Comparison of ENCODE assay signal across 9 cellular contexts in the genomic region with DNA sequence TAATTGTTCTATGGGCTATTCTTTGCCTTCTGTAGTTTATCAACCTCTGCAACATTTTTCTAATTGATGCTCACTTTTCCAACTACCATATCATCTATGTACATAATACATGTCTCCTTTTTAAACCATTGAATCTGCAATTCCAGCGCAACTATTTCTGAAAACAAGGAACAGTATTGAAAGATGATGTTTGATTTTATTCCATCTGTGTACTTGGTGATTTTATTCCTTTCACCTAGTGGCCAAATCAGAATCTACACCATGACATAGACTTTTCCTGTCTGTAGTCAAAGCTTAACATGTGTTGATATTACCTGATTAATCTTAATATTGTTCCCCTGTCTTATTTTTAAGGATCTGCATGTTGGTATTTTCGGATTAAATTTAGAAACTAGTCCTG. TPM values are rescaled to one million over a fixed set of nuclear protein-coding genes. Genes with fewer than 3 reads are reported as not detected.
DNase-seq lines count a peak whose midpoint lies in the region; ATAC-seq and TF ChIP-seq lines count a peak whose summit lies in the region.
"Had no signal": no experiment of that assay in that cellular context is flagged by ENCODE, and none has a peak within 500 bp of the region (broad histone marks: within the 10 kb centered on the region; RNA-seq: fewer than 3 reads in every experiment).

No MANE protein-coding gene starts in this region.

- no peaks in the 10 kb centered on the region for H3K27me3 ChIP-seq in SK-N-SH (ENCODE audit: insufficient read depth)
- H3K27me3 ChIP-seq in tibial nerve, result no peaks in the 10 kb centered on the region

- CTCF ChIA-PET in activated naive CD4-positive, alpha-beta T cell treated with anti-CD3 and anti-CD28 coated beads, Interleukin-2, amount 10 ng/mL, durations not matched to agents 7 days and 5 days (lab: Charles Lee), result interaction anchor here (0.8 to 2.7 kb wide), 9 partner anchors 11 to 111 kb away, joined by 3 to 20 read pairs (median 3); partner anchors contain the start of genes NKTR and VIPR1
- CTCF ChIA-PET in SK-N-SH (lab: Yijun Ruan, JAX), result interaction anchor here (0.6 to 3.0 kb wide), 22 partner anchors 9 to 206 kb away, joined by 3 to 27 read pairs (median 4); partner anchors contain the start of gene NKTR

- H3K36me3 ChIP-seq in SK-N-SH (replicated peaks in 1 of 2; ENCODE audit: control insufficient read depth in 1 of 2, insufficient read depth in 2 of 2, low read length in 1 of 2), result peaks cover 21 to 52% of the 10 kb centered on the region in 2 experiments
- H3K36me3 ChIP-seq in tibial nerve, result peaks cover 0 to 27% (median 2%) of the 10 kb centered on the region in 3 donors

- intact Hi-C loops in left ventricle myocardium superior (cut with micrococcal nuclease), result no loop called here

- no peaks in the 10 kb centered on the region for H3K9me3 Mint-ChIP-seq in activated naive CD4-positive, alpha-beta T cell treated with anti-CD3 and anti-CD28 coated beads, Interleukin-2, amount 10 ng/mL, durations not matched to agents 7 days and 5 days
- H3K9me3 Mint-ChIP-seq in activated naive CD4-positive, alpha-beta T cell treated with anti-CD3 and anti-CD28 coated beads, Interleukin-2, amount 50 U/mL, for 72 hours, result no peaks in the 10 kb centered on the region
- no peaks in the 10 kb centered on the region for H3K9me3 Mint-ChIP-seq in activated T-cell treated with anti-CD3 and anti-CD28 coated beads, Interleukin-2, amount 50 U/mL, for 4 hours

- POLR2A ChIA-PET in SK-N-SH (lab: Yijun Ruan, JAX), result no interaction called here

- no peak overlapping the region; a peak in 1 of 4 replicates for H3K27ac ChIP-seq in SK-N-SH (ENCODE audit: low read depth in 2 of 2, low read length in 1 of 2)
- H3K27ac ChIP-seq in tibial nerve, result peak overlapping the region in 2 of 4 donors; percentile 31 to 74

- H2AFZ ChIP-seq in SK-N-SH (ENCODE audit: low read depth), result no peak overlapping the region

- no peak for DNase-seq in activated naive CD4-positive, alpha-beta T cell treated with anti-CD3 and anti-CD28 coated beads, Interleukin-2, amount 10 ng/mL, durations not matched to agents 7 days and 5 days
- DNase-seq in activated naive CD4-positive, alpha-beta T cell treated with anti-CD3 and anti-CD28 coated beads, Interleukin-2, amount 50 U/mL, for 72 hours (ENCODE audit: low spot score in 2 of 2), result no peak
- DNase-seq in SK-N-SH (peak; percentile 20), left ventricle myocardium superior (no peak), tibial nerve (ENCODE audit: low spot score in 2 of 2) (no peak)
- no peak for DNase-seq in activated T-cell treated with anti-CD3 and anti-CD28 coated beads, Interleukin-2, amount 50 U/mL, for 4 hours

- WGBS in SK-N-SH (ENCODE audit: low lambda C conversion rate), result 89% methylated on average over 2 of the region's 2 CpGs
- 77 to 78% methylated on average over 2 of the region's 2 CpGs for WGBS in tibial nerve, 2 donors

- TF ChIP-seq POLR2A in tibial nerve (IDR thresholded peaks at IDR 0.05), result no peak

- no peak for TF ChIP-seq EP300 in SK-N-SH (IDR thresholded peaks at IDR 0.05; ENCODE audit: borderline replicate concordance in 1 of 2, low read depth in 1 of 2, low read length in 1 of 2)
- TF ChIP-seq EP300 in tibial nerve (IDR thresholded peaks at IDR 0.05), result no peak

- H3K9me2 ChIP-seq in SK-N-SH, result no peaks in the 10 kb centered on the region

- H3K4me3 ChIP-seq in SK-N-SH (ENCODE audit: low read depth in 2 of 2, low read length in 1 of 2) (no peak overlapping the region), tibial nerve (no peak overlapping the region)

- no peak overlapping the region for H3K9ac ChIP-seq in SK-N-SH

- peaks cover 44% of the 10 kb centered on the region for H3K4me1 Mint-ChIP-seq in activated naive CD4-positive, alpha-beta T cell treated with anti-CD3 and anti-CD28 coated beads, Interleukin-2, amount 10 ng/mL, durations not matched to agents 7 days and 5 days
- peaks cover 59% of the 10 kb centered on the region for H3K4me1 Mint-ChIP-seq in activated T-cell treated with anti-CD3 and anti-CD28 coated beads, Interleukin-2, amount 50 U/mL, for 4 hours (ENCODE audit: low read depth)

- peaks cover 29% of the 10 kb centered on the region for H3K36me3 Mint-ChIP-seq in activated naive CD4-positive, alpha-beta T cell treated with anti-CD3 and anti-CD28 coated beads, Interleukin-2, amount 10 ng/mL, durations not matched to agents 7 days and 5 days
- peaks cover 0 to 15% of the 10 kb centered on the region in 2 donors for H3K36me3 Mint-ChIP-seq in activated naive CD4-positive, alpha-beta T cell treated with anti-CD3 and anti-CD28 coated beads, Interleukin-2, amount 50 U/mL, for 72 hours
- peaks cover 15% of the 10 kb centered on the region for H3K36me3 Mint-ChIP-seq in activated T-cell treated with anti-CD3 and anti-CD28 coated beads, Interleukin-2, amount 50 U/mL, for 4 hours (ENCODE audit: insufficient read depth)

- peaks cover 82% of the 10 kb centered on the region for H4K20me1 ChIP-seq in SK-N-SH (ENCODE audit: insufficient read depth)

- H3K27ac Mint-ChIP-seq in activated naive CD4-positive, alpha-beta T cell treated with anti-CD3 and anti-CD28 coated beads, Interleukin-2, amount 10 ng/mL, durations not matched to agents 7 days and 5 days, result peak overlapping the region; percentile 1
- no peak overlapping the region for H3K27ac Mint-ChIP-seq in activated naive CD4-positive, alpha-beta T cell treated with anti-CD3 and anti-CD28 coated beads, Interleukin-2, amount 50 U/mL, for 72 hours

- H3K27me3 Mint-ChIP-seq in activated naive CD4-positive, alpha-beta T cell treated with anti-CD3 and anti-CD28 coated beads, Interleukin-2, amount 10 ng/mL, durations not matched to agents 7 days and 5 days, result no peaks in the 10 kb centered on the region
- H3K27me3 Mint-ChIP-seq in activated T-cell treated with anti-CD3 and anti-CD28 coated beads, Interleukin-2, amount 50 U/mL, for 4 hours (ENCODE audit: low read depth), result no peaks in the 10 kb centered on the region

- TF ChIP-seq CTCF in SK-N-SH (IDR thresholded peaks at IDR 0.05), result peak; percentile 64
- peak in 3 of 5 experiments; percentile 22 to 41 (median 30) for TF ChIP-seq CTCF in tibial nerve (IDR thresholded peaks at IDR 0.05)

- no peaks in the 10 kb centered on the region for H3K9me3 ChIP-seq in SK-N-SH
- no peaks in the 10 kb centered on the region for H3K9me3 ChIP-seq in tibial nerve

- TF ChIP-seq RAD21 in SK-N-SH (IDR thresholded peaks at IDR 0.05; ENCODE audit: low read length), result no peak

- H3K4me1 ChIP-seq in SK-N-SH (ENCODE audit: control insufficient read depth in 1 of 2, insufficient read depth in 2 of 2, low read depth in 1 of 2, low read length in 1 of 2) (peaks cover 0 to 2% of the 10 kb centered on the region in 2 experiments; a peak in 3 of 4 replicates), tibial nerve (peaks cover 0 to 69% (median 18%) of the 10 kb centered on the region in 4 donors)

- no peak overlapping the region for H3K4me2 ChIP-seq in SK-N-SH

- H3K4me3 Mint-ChIP-seq in activated naive CD4-positive, alpha-beta T cell treated with anti-CD3 and anti-CD28 coated beads, Interleukin-2, amount 10 ng/mL, durations not matched to agents 7 days and 5 days, result no peak overlapping the region
- H3K4me3 Mint-ChIP-seq in activated T-cell treated with anti-CD3 and anti-CD28 coated beads, Interleukin-2, amount 50 U/mL, for 4 hours, result no peak overlapping the region

- H3K79me2 ChIP-seq in SK-N-SH (ENCODE audit: insufficient read depth), result peaks cover 100% of the 10 kb centered on the region

- no peak for ATAC-seq in activated naive CD4-positive, alpha-beta T cell treated with anti-CD3 and anti-CD28 coated beads, Interleukin-2, amount 50 U/mL, for 72 hours
- peak; percentile 14 for ATAC-seq in left ventricle myocardium superior
- ATAC-seq in HG02678 (IDR thresholded peaks at IDR 0.05; ENCODE audit: unreplicated experiment), result no peak
- no peak for ATAC-seq in HG03280 (IDR thresholded peaks at IDR 0.05; ENCODE audit: unreplicated experiment)
- ATAC-seq in activated T-cell treated with anti-CD3 and anti-CD28 coated beads, Interleukin-2, amount 50 U/mL, for 4 hours, result no peak
- ATAC-seq: left lobe of liver had no signal

- H3F3A ChIP-seq in SK-N-SH (replicated peaks; ENCODE audit: insufficient read depth), result peaks cover 20% of the 10 kb centered on the region

TF ChIP-seq in SK-N-SH, 30 proteins besides CTCF, POLR2A, EP300 and RAD21 (continues in another document):
- no peak for TF ChIP-seq NRF1 (IDR thresholded peaks at IDR 0.05; ENCODE audit: low read depth, low read length)

RNA-seq across cellular contexts. Expression of gene NKTR, which starts 13.0 kb away (rescaled TPM):
- 100 to 1,000 TPM in 1 of 2 donors, 10 to 100 TPM in 1; 97.7 to 157 TPM for total RNA-seq in activated naive CD4-positive, alpha-beta T cell treated with anti-CD3 and anti-CD28 coated beads, Interleukin-2, amount 50 U/mL, for 72 hours
- polyA plus RNA-seq in SK-N-SH (2012; rRNA removed), result 19.2 and 26.9 TPM in 2 replicates
- polyA plus RNA-seq in SK-N-SH (2012; cell fraction: cytosol; rRNA removed), result 8.1 and 8.3 TPM in 2 replicates
- 55.0 and 119 TPM in 2 replicates for polyA plus RNA-seq in SK-N-SH (2012; cell fraction: nucleus; rRNA removed)
- total RNA-seq in left ventricle myocardium superior (23.6 TPM), tibial nerve (100 to 1,000 TPM; 122 to 175 (median 146) TPM)
- total RNA-seq in activated T-cell treated with anti-CD3 and anti-CD28 coated beads, Interleukin-2, amount 50 U/mL, for 4 hours, result 10 to 100 TPM; 44.2 to 48.1 (median 46.7) TPM

RNA-seq across cellular contexts. Expression of gene SS18L2, which starts 22.8 kb away (rescaled TPM):
- total RNA-seq in activated naive CD4-positive, alpha-beta T cell treated with anti-CD3 and anti-CD28 coated beads, Interleukin-2, amount 50 U/mL, for 72 hours, result 10 to 100 TPM; 47.7 to 58.3 TPM
- polyA plus RNA-seq in SK-N-SH (2012; rRNA removed), result 24.1 and 31.8 TPM in 2 replicates
- polyA plus RNA-seq in SK-N-SH (2012; cell fraction: cytosol; rRNA removed), result 35.1 and 46.3 TPM in 2 replicates
- polyA plus RNA-seq in SK-N-SH (2012; cell fraction: nucleus; rRNA removed), result 15.1 and 18.2 TPM in 2 replicates
- total RNA-seq in left ventricle myocardium superior (9.7 TPM), tibial nerve (10 to 100 TPM; 10.2 to 28.2 (median 15.7) TPM)
- 10 to 100 TPM; 68.8 to 79.1 (median 72.6) TPM for total RNA-seq in activated T-cell treated with anti-CD3 and anti-CD28 coated beads, Interleukin-2, amount 50 U/mL, for 4 hours

RNA-seq across cellular contexts. Expression of gene SEC22C, which starts 31.7 kb away (rescaled TPM):
- total RNA-seq in activated naive CD4-positive, alpha-beta T cell treated with anti-CD3 and anti-CD28 coated beads, Interleukin-2, amount 50 U/mL, for 72 hours, result 10 to 100 TPM; 37.6 to 42.3 TPM
- polyA plus RNA-seq in SK-N-SH (2012; rRNA removed), result 28.5 and 31.9 TPM in 2 replicates
- 33.1 and 36.7 TPM in 2 replicates for polyA plus RNA-seq in SK-N-SH (2012; cell fraction: cytosol; rRNA removed)
- 24.2 and 33.1 TPM in 2 replicates for polyA plus RNA-seq in SK-N-SH (2012; cell fraction: nucleus; rRNA removed)
- total RNA-seq in left ventricle myocardium superior, result 24.3 TPM
- total RNA-seq in tibial nerve, result 10 to 100 TPM; 74.1 to 95.3 (median 86.1) TPM
- 10 to 100 TPM; 32.0 to 35.3 (median 35.1) TPM for total RNA-seq in activated T-cell treated with anti-CD3 and anti-CD28 coated beads, Interleukin-2, amount 50 U/mL, for 4 hours

RNA-seq across cellular contexts. Expression of gene ZBTB47, which starts 40.0 kb away (rescaled TPM):
- 1 to 10 TPM in 1 of 2 donors, under 1 TPM in 1; 0.34 to 1.8 TPM for total RNA-seq in activated naive CD4-positive, alpha-beta T cell treated with anti-CD3 and anti-CD28 coated beads, Interleukin-2, amount 50 U/mL, for 72 hours
- 9.9 and 13.0 TPM in 2 replicates for polyA plus RNA-seq in SK-N-SH (2012; rRNA removed)
- 4.3 and 7.4 TPM in 2 replicates for polyA plus RNA-seq in SK-N-SH (2012; cell fraction: cytosol; rRNA removed)
- 18.6 and 21.5 TPM in 2 replicates for polyA plus RNA-seq in SK-N-SH (2012; cell fraction: nucleus; rRNA removed)
- total RNA-seq in left ventricle myocardium superior (90.5 TPM), tibial nerve (10 to 100 TPM; 44.6 to 81.3 (median 60.3) TPM)
- total RNA-seq in activated T-cell treated with anti-CD3 and anti-CD28 coated beads, Interleukin-2, amount 50 U/mL, for 4 hours, result under 1 TPM; 0.26 to 0.79 (median 0.56) TPM
